Comparison of ENCODE assay signal across 13 cellular contexts in the genomic region with DNA sequence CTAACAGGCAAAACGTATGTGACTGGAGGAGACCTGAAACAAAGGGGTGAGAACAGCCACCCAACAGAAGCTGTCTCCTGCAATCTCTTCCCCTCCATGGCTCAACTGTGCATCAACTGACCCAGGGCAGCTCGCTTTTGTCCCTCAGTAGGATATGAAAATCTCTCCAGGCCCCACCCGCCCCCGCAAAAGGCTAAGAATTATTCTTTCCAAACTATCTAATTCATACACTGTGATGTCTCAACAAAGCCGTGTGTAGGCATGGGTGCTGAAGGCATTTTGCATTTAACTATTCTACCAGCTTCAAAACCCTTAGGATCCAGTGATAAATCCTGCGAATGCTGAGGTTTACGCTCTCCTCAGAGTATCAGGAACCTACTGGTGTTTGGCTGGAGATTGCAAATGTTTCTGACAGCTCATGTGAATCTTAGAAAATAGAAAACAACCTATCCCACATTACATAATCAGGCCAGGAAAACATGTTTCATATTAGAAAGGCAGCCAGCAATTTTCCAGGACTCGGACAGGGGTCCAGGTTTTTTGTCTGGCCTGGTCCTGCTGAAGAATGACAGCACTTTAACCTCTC. TPM values are rescaled to one million over a fixed set of nuclear protein-coding genes. Genes with fewer than 3 reads are reported as not detected.
DNase-seq lines count a peak whose midpoint lies in the region; TF ChIP-seq lines count a peak whose summit lies in the region.
"Had no signal": no experiment of that assay in that cellular context is flagged by ENCODE, and none has a peak within 500 bp of the region (broad histone marks: within the 10 kb centered on the region; RNA-seq: fewer than 3 reads in every experiment).

No MANE protein-coding gene starts in this region.

- peak overlapping the region; percentile 58 for H3K4me2 ChIP-seq in fibroblast of lung (ENCODE audit: extremely low read depth, insufficient read depth, low read length)
- H3K4me2 ChIP-seq: GM23338 had no signal

- TF ChIP-seq POLR2A in uterus (IDR thresholded peaks at IDR 0.05) = no peak

- H3K9ac ChIP-seq in fibroblast of lung (ENCODE audit: insufficient read depth, low read length) = no peak overlapping the region

- no peak overlapping the region for H3K4me3 ChIP-seq in fibroblast of lung (replicated peaks in 1 of 4; ENCODE audit: control extremely low read depth in 1 of 4, insufficient read depth in 1 of 4, low read depth in 3 of 4, low read length in 4 of 4)
- H3K4me3 ChIP-seq in neuron (ENCODE audit: low read length) = no peak overlapping the region
- no peak overlapping the region for H3K4me3 ChIP-seq in uterus
- H3K4me3 ChIP-seq: GM23338, testis had no signal

- H3K27ac ChIP-seq in fibroblast of lung (ENCODE audit: insufficient read depth, low read length) = no peak overlapping the region
- H3K27ac ChIP-seq in uterus = peak overlapping the region; percentile 78 to 89

- no peaks in the 10 kb centered on the region for H3K79me2 ChIP-seq in fibroblast of lung (ENCODE audit: control insufficient read depth, insufficient read depth, low read length)

- peak overlapping the region; percentile 62 for H2AFZ ChIP-seq in fibroblast of lung (ENCODE audit: low read length)
- peak overlapping the region; percentile 7 for H2AFZ ChIP-seq in neuron (ENCODE audit: low read depth, low read length)
- H2AFZ ChIP-seq: GM23338 had no signal

- no peaks in the 10 kb centered on the region for H4K20me1 ChIP-seq in fibroblast of lung (ENCODE audit: control insufficient read depth, extremely low read depth, insufficient read depth, low read length)

- H3K4me1 ChIP-seq in fibroblast of lung (ENCODE audit: control insufficient read depth, extremely low read depth, insufficient read depth, low read length) = peaks cover 8% of the 10 kb centered on the region
- peaks cover 15% of the 10 kb centered on the region for H3K4me1 ChIP-seq in neuron (ENCODE audit: insufficient read depth, low read length)
- H3K4me1 ChIP-seq in uterus = peaks cover 0 to 8% of the 10 kb centered on the region in 2 donors

- H3K36me3 ChIP-seq in fibroblast of lung (ENCODE audit: control insufficient read depth, insufficient read depth, low read length) (no peaks in the 10 kb centered on the region), neuron (ENCODE audit: insufficient read depth, low read length) (no peaks in the 10 kb centered on the region), uterus (no peaks in the 10 kb centered on the region)

- TF ChIP-seq CTCF in fibroblast of lung (conservative IDR thresholded peaks at IDR 0.05 in 1 of 2, IDR thresholded peaks at IDR 0.05 in 1 of 2; ENCODE audit: low read depth in 1 of 2, low read length in 2 of 2) (no peak), uterus (IDR thresholded peaks at IDR 0.05) (no peak)

- DNase-seq in NCI-H2171 treated with DMSO at 0.1 percent for 48 hours (lab: John Stamatoyannopoulos, UW) (peak; percentile 68), NCI-H2171 (lab: John Stamatoyannopoulos, UW) (no peak), fibroblast of lung (ENCODE audit: low read depth in 2 of 2) (peak in 1 of 2 donors; percentile 5), uterus (no peak), SHP77 treated with DMSO at 0.1 percent for 48 hours (lab: John Stamatoyannopoulos, UW) (no peak), medulla oblongata (ENCODE audit: extremely low spot score) (no peak), occipital lobe (lab: John Stamatoyannopoulos, UW) (no peak)
- DNase-seq: activated CD4-positive, alpha-beta T cell treated with anti-CD3 and anti-CD28 coated beads, Interleukin-2, amount 50 U/mL, for 1 hour; foreskin melanocyte had no signal

- intact Hi-C loops in uterus (cut with DNase I; ENCODE audit: low total_unique reads) = no loop called here

- H3K9me3 ChIP-seq in fibroblast of lung (ENCODE audit: control insufficient read depth, insufficient read depth, low read depth, low read length) (no peaks in the 10 kb centered on the region), neuron (ENCODE audit: low read length) (no peaks in the 10 kb centered on the region), uterus (no peaks in the 10 kb centered on the region)
- H3K9me3 ChIP-seq: testis had no signal

- H3K27me3 ChIP-seq in fibroblast of lung (ENCODE audit: control insufficient read depth, insufficient read depth, low read length) = no peaks in the 10 kb centered on the region
- H3K27me3 ChIP-seq in neuron (ENCODE audit: insufficient read depth, low read length) = no peaks in the 10 kb centered on the region
- no peaks in the 10 kb centered on the region for H3K27me3 ChIP-seq in uterus
- H3K27me3 ChIP-seq: testis had no signal

RNA-seq across cellular contexts. Expression of a gene that starts 17.4 kb away (rescaled TPM):
- total RNA-seq in fibroblast of lung (4.1 and 6.1 TPM in 2 replicates), uterus (10 to 100 TPM in 1 of 4 donors, 1 to 10 TPM in 3; 5.4 to 18.8 (median 8.5) TPM), occipital lobe (5.6 TPM)
- polyA plus RNA-seq in fibroblast of lung = 3.6 and 5.7 TPM in 2 replicates
- polyA plus RNA-seq in fibroblast of lung (2012) = 5.9 and 7.1 TPM in 2 replicates
- polyA minus RNA-seq in fibroblast of lung (ENCODE audit: low replicate concordance) = not detected in 2 replicates

RNA-seq across cellular contexts. Expression of a gene that starts 58.5 kb away (rescaled TPM):
- not detected in 2 replicates for total RNA-seq in fibroblast of lung
- polyA plus RNA-seq in fibroblast of lung = not detected in 2 replicates
- not detected in 2 replicates for polyA plus RNA-seq in fibroblast of lung (2012)
- not detected in 2 replicates for polyA minus RNA-seq in fibroblast of lung (ENCODE audit: low replicate concordance)
- total RNA-seq in uterus = under 1 TPM in 2 of 4 donors, not detected in 2; 0.14 to 0.52 TPM
- total RNA-seq in occipital lobe = 0.16 TPM
- total RNA-seq: HT-29 had no signal
